In the genomic region with DNA sequence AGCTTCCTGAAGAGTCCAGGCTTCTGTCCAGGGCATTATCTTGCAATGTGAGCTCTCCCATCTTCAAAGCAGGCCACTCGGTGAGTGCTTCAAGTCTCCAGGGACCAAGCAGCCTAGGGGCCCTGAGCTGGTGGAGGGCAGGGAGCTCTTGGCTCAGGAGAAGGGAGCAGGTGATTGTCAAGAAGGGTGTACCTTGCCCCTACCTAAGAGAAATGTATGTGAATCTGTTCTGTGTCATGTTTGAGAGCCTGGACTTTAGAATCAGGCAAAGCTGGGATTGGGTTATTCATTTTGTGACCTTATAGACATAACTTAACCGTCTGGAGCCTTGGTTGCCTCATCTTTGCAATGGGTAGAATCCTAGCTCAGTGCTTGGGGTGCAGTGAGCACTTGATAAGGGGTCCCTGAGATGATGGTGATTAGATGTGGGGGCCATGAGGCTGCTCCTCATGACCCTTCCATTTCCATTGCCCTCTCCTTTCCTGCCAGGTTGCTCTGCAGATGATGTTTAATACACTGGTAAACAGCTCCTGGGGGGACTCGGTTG, we compare ENCODE assay signal across 24 cellular contexts. TPM values are rescaled to one million over a fixed set of nuclear protein-coding genes. Genes with fewer than 3 reads are reported as not detected.
DNase-seq lines count a peak whose midpoint lies in the region; ATAC-seq and TF ChIP-seq lines count a peak whose summit lies in the region.
"Had no signal": no experiment of that assay in that cellular context is flagged by ENCODE, and none has a peak within 500 bp of the region (broad histone marks: within the 10 kb centered on the region; RNA-seq: fewer than 3 reads in every experiment).

No MANE protein-coding gene starts in this region.

- peaks cover 73% of the 10 kb centered on the region for H3K36me3 ChIP-seq in CD8-positive, alpha-beta T cell (ENCODE audit: insufficient read depth, low read length)
- no peaks in the 10 kb centered on the region for H3K36me3 ChIP-seq in mucosa of descending colon (ENCODE audit: low read depth)
- H3K36me3 ChIP-seq: SJSA1 had no signal

- H3K9me3 ChIP-seq in CD8-positive, alpha-beta T cell (ENCODE audit: low read length): no peaks in the 10 kb centered on the region
- H3K9me3 ChIP-seq in mucosa of descending colon: no peaks in the 10 kb centered on the region
- H3K9me3 ChIP-seq: Caco-2, heart left ventricle, SJSA1, upper lobe of left lung had no signal

- intact Hi-C loops in activated CD4-positive, alpha-beta T cell treated with anti-CD3 and anti-CD28 coated beads, Interleukin-2, amount 10 ng/mL, durations not matched to agents 24 days and 14 days (cut with micrococcal nuclease): no loop called here
- intact Hi-C loops in CD8-positive, alpha-beta T cell (cut with DNase I, micrococcal nuclease): no loop called here
- intact Hi-C loops in mucosa of descending colon (cut with DNase I, micrococcal nuclease): no loop called here

- H3K27me3 ChIP-seq in CD8-positive, alpha-beta T cell (ENCODE audit: insufficient read depth, low read length): no peaks in the 10 kb centered on the region
- H3K27me3 ChIP-seq: heart left ventricle, SJSA1, upper lobe of left lung had no signal

- no peak for TF ChIP-seq CTCF in CD8-positive, alpha-beta T cell (IDR thresholded peaks at IDR 0.05)
- no peak for TF ChIP-seq CTCF in mucosa of descending colon (IDR thresholded peaks at IDR 0.05)

- H3K4me3 ChIP-seq in CD8-positive, alpha-beta T cell (ENCODE audit: low read depth, low read length): no peak overlapping the region
- H3K4me3 ChIP-seq in mucosa of descending colon: no peak overlapping the region
- H3K4me3 ChIP-seq: heart left ventricle, SJSA1, upper lobe of left lung had no signal

- H3K27ac Mint-ChIP-seq in activated CD4-positive, alpha-beta T cell treated with anti-CD3 and anti-CD28 coated beads, Interleukin-2, amount 10 ng/mL, durations not matched to agents 24 days and 14 days: peak overlapping the region; percentile 18
- peak overlapping the region; percentile 70 for H3K27ac Mint-ChIP-seq in CD8-positive, alpha-beta T cell
- H3K27ac Mint-ChIP-seq: activated CD8-positive, alpha-beta memory T cell treated with anti-CD3 and anti-CD28 coated beads, Interleukin-2, amount 10 ng/mL, durations not matched to agents 7 days and 5 days; activated T-helper 2 cell treated with anti-CD3 and anti-CD28 coated beads, Interferon-gamma antibody, Interleukin-2, Interleukin-4, amounts not matched to agents 10 μg/mL and 5 μg/mL and 100 μg/mL, durations not matched to agents 14 hours and 24 hours and 36 hours had no signal

- no peak for DNase-seq in activated CD4-positive, alpha-beta T cell treated with anti-CD3 and anti-CD28 coated beads, Interleukin-2, amount 10 ng/mL, durations not matched to agents 24 days and 14 days
- DNase-seq in activated CD4-positive, alpha-beta T cell treated with anti-CD3 and anti-CD28 coated beads, Interleukin-2, amount 50 U/mL, for 1 hour: no peak
- no peak for DNase-seq in CD8-positive, alpha-beta T cell
- DNase-seq in mucosa of descending colon: no peak
- no peak for DNase-seq in NCI-H1092 (lab: John Stamatoyannopoulos, UW)
- DNase-seq: activated CD4-positive, CD25-positive, alpha-beta regulatory T cell treated with anti-CD3 and anti-CD28 coated beads, Interleukin-2, amount 50 U/mL, for 72 hours; activated CD8-positive, alpha-beta memory T cell treated with anti-CD3 and anti-CD28 coated beads, Interleukin-2, amount 10 ng/mL, durations not matched to agents 7 days and 5 days; amniotic stem cell; Caco-2; DMS79; effector CD8-positive, alpha-beta T cell; erythroblast; GF-D8; heart left ventricle; NCI-H187 treated with DMSO at 0.1 percent for 48 hours; NCI-H69; T-helper 1 cell; upper lobe of left lung had no signal

- CTCF ChIA-PET in CD8-positive, alpha-beta T cell (lab: Charles Lee): interaction anchor here (1.1 to 2.0 kb wide), 5 partner anchors 8 to 584 kb away, joined by 3 to 9 read pairs (median 3); a partner anchor contains a TSS

- peaks cover 6% of the 10 kb centered on the region for H3K4me1 Mint-ChIP-seq in activated CD4-positive, alpha-beta T cell treated with anti-CD3 and anti-CD28 coated beads, Interleukin-2, amount 10 ng/mL, durations not matched to agents 24 days and 14 days
- H3K4me1 Mint-ChIP-seq in CD8-positive, alpha-beta T cell (ENCODE audit: low read depth): peaks cover 6% of the 10 kb centered on the region

- no peaks in the 10 kb centered on the region for H3K4me1 ChIP-seq in CD8-positive, alpha-beta T cell (ENCODE audit: insufficient read depth, low read length)
- H3K4me1 ChIP-seq in mucosa of descending colon (ENCODE audit: low read depth): no peaks in the 10 kb centered on the region
- H3K4me1 ChIP-seq: Caco-2, heart left ventricle, SJSA1, upper lobe of left lung had no signal

- H3K27ac ChIP-seq in CD8-positive, alpha-beta T cell (ENCODE audit: low read depth, low read length): no peak overlapping the region
- H3K27ac ChIP-seq: heart left ventricle, SJSA1, upper lobe of left lung had no signal

- no peaks in the 10 kb centered on the region for H3K9me3 Mint-ChIP-seq in activated CD4-positive, alpha-beta T cell treated with anti-CD3 and anti-CD28 coated beads, Interleukin-2, amount 10 ng/mL, durations not matched to agents 24 days and 14 days
- H3K9me3 Mint-ChIP-seq in CD8-positive, alpha-beta T cell: no peaks in the 10 kb centered on the region
- H3K9me3 Mint-ChIP-seq: activated T-helper 2 cell treated with anti-CD3 and anti-CD28 coated beads, Interferon-gamma antibody, Interleukin-2, Interleukin-4, amounts not matched to agents 10 μg/mL and 5 μg/mL and 100 μg/mL, durations not matched to agents 14 hours and 24 hours and 36 hours had no signal

- H3K36me3 Mint-ChIP-seq in activated CD4-positive, alpha-beta T cell treated with anti-CD3 and anti-CD28 coated beads, Interleukin-2, amount 10 ng/mL, durations not matched to agents 24 days and 14 days (ENCODE audit: low read depth): peaks cover 63% of the 10 kb centered on the region
- H3K36me3 Mint-ChIP-seq in CD8-positive, alpha-beta T cell: peaks cover 77% of the 10 kb centered on the region

- H3K4me3 Mint-ChIP-seq in activated CD4-positive, alpha-beta T cell treated with anti-CD3 and anti-CD28 coated beads, Interleukin-2, amount 10 ng/mL, durations not matched to agents 24 days and 14 days: no peak overlapping the region
- no peak overlapping the region for H3K4me3 Mint-ChIP-seq in CD8-positive, alpha-beta T cell
- H3K4me3 Mint-ChIP-seq: activated CD8-positive, alpha-beta memory T cell treated with anti-CD3 and anti-CD28 coated beads, Interleukin-2, amount 10 ng/mL, durations not matched to agents 7 days and 5 days had no signal

- POLR2A ChIA-PET in CD8-positive, alpha-beta T cell (lab: Charles Lee): interaction anchor here (0.8 to 2.3 kb wide), 5 partner anchors 11 to 52 kb away, joined by 3 to 7 read pairs (median 3); a partner anchor contains a TSS

- no peak for ATAC-seq in CD8-positive, alpha-beta T cell
- ATAC-seq in mucosa of descending colon (peak; percentile 69), HG03025 (IDR thresholded peaks at IDR 0.05; ENCODE audit: low FRiP score, unreplicated experiment) (no peak)
- ATAC-seq: activated CD8-positive, alpha-beta memory T cell treated with anti-CD3 and anti-CD28 coated beads, Interleukin-2, amount 10 ng/mL, durations not matched to agents 7 days and 5 days; heart left ventricle had no signal

- no peaks in the 10 kb centered on the region for H3K27me3 Mint-ChIP-seq in activated CD4-positive, alpha-beta T cell treated with anti-CD3 and anti-CD28 coated beads, Interleukin-2, amount 10 ng/mL, durations not matched to agents 24 days and 14 days
- H3K27me3 Mint-ChIP-seq in CD8-positive, alpha-beta T cell (ENCODE audit: low read depth): no peaks in the 10 kb centered on the region
- H3K27me3 Mint-ChIP-seq: activated CD8-positive, alpha-beta memory T cell treated with anti-CD3 and anti-CD28 coated beads, Interleukin-2, amount 10 ng/mL, durations not matched to agents 7 days and 5 days had no signal

RNA-seq across cellular contexts. Expression of a gene that starts 15.9 kb away (rescaled TPM):
- 12.9 and 14.8 TPM in 2 replicates for total RNA-seq in activated CD4-positive, alpha-beta T cell treated with anti-CD3 and anti-CD28 coated beads, Interleukin-2, amount 10 ng/mL, durations not matched to agents 24 days and 14 days
- 1 to 10 TPM; 2.6 to 2.8 TPM for total RNA-seq in CD8-positive, alpha-beta T cell
- total RNA-seq in mucosa of descending colon: 10 to 100 TPM; 53.9 to 70.1 (median 65.9) TPM

RNA-seq across cellular contexts. Expression of a gene that starts 24.2 kb away (rescaled TPM):
- total RNA-seq in activated CD4-positive, alpha-beta T cell treated with anti-CD3 and anti-CD28 coated beads, Interleukin-2, amount 10 ng/mL, durations not matched to agents 24 days and 14 days: 10.5 and 13.6 TPM in 2 replicates
- 1 to 10 TPM; 6.2 to 6.3 TPM for total RNA-seq in CD8-positive, alpha-beta T cell
- total RNA-seq in mucosa of descending colon: 10 to 100 TPM in 2 of 3 donors, 1 to 10 TPM in 1; 9.2 to 13.8 (median 10.5) TPM

RNA-seq across cellular contexts. Expression of a gene that starts 37.9 kb away (rescaled TPM):
- total RNA-seq in activated CD4-positive, alpha-beta T cell treated with anti-CD3 and anti-CD28 coated beads, Interleukin-2, amount 10 ng/mL, durations not matched to agents 24 days and 14 days: 264 and 267 TPM in 2 replicates
- 100 to 1,000 TPM; 187 to 218 TPM for total RNA-seq in CD8-positive, alpha-beta T cell
- total RNA-seq in mucosa of descending colon: 10 to 100 TPM in 1 of 3 donors, 1 to 10 TPM in 2; 8.1 to 14.8 (median 8.5) TPM
- total RNA-seq: fibroblast of villous mesenchyme, pulmonary artery endothelial cell, RPMI7951, SJSA1 had no signal

RNA-seq across cellular contexts. Expression of a gene that starts 47.7 kb away (rescaled TPM):
- 13.9 and 14.9 TPM in 2 replicates for total RNA-seq in activated CD4-positive, alpha-beta T cell treated with anti-CD3 and anti-CD28 coated beads, Interleukin-2, amount 10 ng/mL, durations not matched to agents 24 days and 14 days
- 10 to 100 TPM; 15.0 to 15.6 TPM for total RNA-seq in CD8-positive, alpha-beta T cell
- total RNA-seq in mucosa of descending colon: 10 to 100 TPM; 11.2 to 20.2 (median 12.7) TPM

Comparison
In these comparisons a context has a peak if more than half of its experiments do, and no peak if none do; other contexts are left out.
1. RNA of a gene that starts 37.9 kb away (total RNA-seq): 264 to 267 TPM in activated CD4-positive, alpha-beta T cell treated with anti-CD3 and anti-CD28 coated beads, Interleukin-2, amount 10 ng/mL, durations not matched to agents 24 days and 14 days and 187 to 218 TPM in CD8-positive, alpha-beta T cell; 8.1 to 14.8 TPM in mucosa of descending colon; every median in the first group is over 10 times any median in the second.